ENCODE assay signal across 8 cellular contexts in the genomic region with DNA sequence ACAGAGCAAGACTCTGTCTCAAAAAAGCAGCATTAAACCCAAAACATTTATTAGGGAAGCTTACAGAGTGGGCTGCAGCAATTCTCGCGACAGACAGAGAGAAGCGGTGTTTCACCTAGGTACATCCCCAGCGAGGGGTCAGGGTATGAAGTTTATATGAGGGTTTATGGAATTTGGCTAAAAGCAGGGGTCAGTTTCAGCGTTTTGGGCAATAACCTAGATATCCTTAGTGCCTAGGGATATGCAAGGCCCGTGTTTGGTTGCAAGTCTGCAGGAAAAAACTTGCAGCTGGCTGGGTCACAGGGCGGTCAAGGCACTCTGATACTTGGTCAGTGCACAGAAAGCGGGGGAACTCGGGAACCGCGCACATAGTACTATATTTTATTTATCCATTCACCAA. TPM values are rescaled to one million over a fixed set of nuclear protein-coding genes. Genes with fewer than 3 reads are reported as not detected.
DNase-seq lines count a peak whose midpoint lies in the region; ATAC-seq and TF ChIP-seq lines count a peak whose summit lies in the region.

No MANE protein-coding gene starts in this region.

- intact Hi-C loops in esophagus muscularis mucosa (cut with DNase I): no loop called here
- intact Hi-C loops in posterior vena cava (cut with DNase I): no loop called here

- H3K4me1 ChIP-seq in esophagus muscularis mucosa: peaks cover 20 to 26% (median 23%) of the 10 kb centered on the region in 4 donors

- H3K36me3 Mint-ChIP-seq in T-helper 2 cell treated with Interferon-gamma antibody and Interleukin-4, amounts not matched to agents 5 μg/mL and 100 μg/mL, for 36 hours (ENCODE audit: low read depth): peaks cover 22% of the 10 kb centered on the region

- no peak for TF ChIP-seq CTCF in esophagus muscularis mucosa (IDR thresholded peaks at IDR 0.05)

- H3K4me3 ChIP-seq in SK-N-MC (peak overlapping the region; percentile 89), esophagus muscularis mucosa (peak overlapping the region; percentile 73 to 88 (median 79))

- H3K9me3 ChIP-seq in SK-N-MC (ENCODE audit: low read depth, low read length): no peaks in the 10 kb centered on the region
- no peaks in the 10 kb centered on the region for H3K9me3 ChIP-seq in esophagus muscularis mucosa

- TF ChIP-seq EP300 in esophagus muscularis mucosa (IDR thresholded peaks at IDR 0.05): no peak

- TF ChIP-seq POLR2A in esophagus muscularis mucosa (IDR thresholded peaks at IDR 0.05; ENCODE audit: low read depth): no peak

- H3K4me3 Mint-ChIP-seq in T-helper 2 cell treated with Interferon-gamma antibody and Interleukin-4, amounts not matched to agents 5 μg/mL and 100 μg/mL, for 36 hours: peak overlapping the region; percentile 99

- no peak overlapping the region for H3K27ac ChIP-seq in SK-N-MC
- peak overlapping the region; percentile 83 to 91 (median 84) for H3K27ac ChIP-seq in esophagus muscularis mucosa (replicated peaks in 1 of 4)

- peak; percentile 9 for DNase-seq in T-helper 2 cell treated with Interferon-gamma antibody and Interleukin-4, amounts not matched to agents 5 μg/mL and 100 μg/mL, for 36 hours (ENCODE audit: low spot score)
- DNase-seq in T-helper 2 cell: no peak
- no peak for DNase-seq in SK-N-MC (ENCODE audit: low read depth, low spot score)
- DNase-seq in esophagus muscularis mucosa (ENCODE audit: extremely low spot score): no peak
- peak; percentile 20 for DNase-seq in posterior vena cava (ENCODE audit: low spot score)
- no peak for DNase-seq in NCI-H146 treated with DMSO at 0.1 percent for 48 hours (lab: John Stamatoyannopoulos, UW; ENCODE audit: unreplicated experiment)
- DNase-seq in SW480 (ENCODE audit: low spot score): no peak

- no peaks in the 10 kb centered on the region for H3K9me3 Mint-ChIP-seq in T-helper 2 cell treated with Interferon-gamma antibody and Interleukin-4, amounts not matched to agents 5 μg/mL and 100 μg/mL, for 36 hours

- H3K9ac ChIP-seq in SK-N-MC (ENCODE audit: insufficient read length): peak overlapping the region; percentile 63

- H3K36me3 ChIP-seq in SK-N-MC (ENCODE audit: insufficient read depth, low read length): peaks cover 14% of the 10 kb centered on the region
- peaks cover 2 to 35% (median 28%) of the 10 kb centered on the region in 4 donors for H3K36me3 ChIP-seq in esophagus muscularis mucosa

- peak overlapping the region; percentile 57 for H3K27ac Mint-ChIP-seq in T-helper 2 cell treated with Interferon-gamma antibody and Interleukin-4, amounts not matched to agents 5 μg/mL and 100 μg/mL, for 36 hours

- WGBS in esophagus muscularis mucosa: 15% methylated on average over 11 of the region's 11 CpGs

- H3K4me1 Mint-ChIP-seq in T-helper 2 cell treated with Interferon-gamma antibody and Interleukin-4, amounts not matched to agents 5 μg/mL and 100 μg/mL, for 36 hours (ENCODE audit: low read depth): peaks cover 13% of the 10 kb centered on the region

- H3K27me3 ChIP-seq in esophagus muscularis mucosa: no peaks in the 10 kb centered on the region

- H3K27me3 Mint-ChIP-seq in T-helper 2 cell treated with Interferon-gamma antibody and Interleukin-4, amounts not matched to agents 5 μg/mL and 100 μg/mL, for 36 hours (ENCODE audit: low read depth): no peaks in the 10 kb centered on the region

- no peak for ATAC-seq in GM18858 (IDR thresholded peaks at IDR 0.05; ENCODE audit: unreplicated experiment)

RNA-seq across cellular contexts. Expression of a gene that starts 0.6 kb away (rescaled TPM):
- total RNA-seq in esophagus muscularis mucosa: 10 to 100 TPM; 18.3 to 27.8 (median 20.5) TPM
- 10 to 100 TPM; 14.6 to 15.5 TPM for total RNA-seq in posterior vena cava

RNA-seq across cellular contexts. Expression of a gene that starts 48.1 kb away (rescaled TPM):
- 10 to 100 TPM; 18.1 to 34.3 (median 23.0) TPM for total RNA-seq in esophagus muscularis mucosa
- 10 to 100 TPM; 17.5 to 19.8 TPM for total RNA-seq in posterior vena cava

RNA-seq across cellular contexts. Expression of a gene that starts 48.5 kb away (rescaled TPM):
- 100 to 1,000 TPM; 204 to 368 (median 348) TPM for total RNA-seq in esophagus muscularis mucosa
- total RNA-seq in posterior vena cava: 100 to 1,000 TPM; 328 to 409 TPM

Comparison
In these comparisons a context has a peak if more than half of its experiments do, and no peak if none do; other contexts are left out.
1. DNase-seq: peak in T-helper 2 cell treated with Interferon-gamma antibody and Interleukin-4, amounts not matched to agents 5 μg/mL and 100 μg/mL, for 36 hours (single experiment) and posterior vena cava (single experiment); none in T-helper 2 cell (0 of 5), SK-N-MC (single experiment), esophagus muscularis mucosa (single experiment), NCI-H146 treated with DMSO at 0.1 percent for 48 hours (single experiment) and SW480 (single experiment).